In genomic region chr16:89288966-89289365, GRCh38 we compare ENCODE assay signal across 11 cellular contexts.
DNase-seq lines count a peak whose midpoint lies in the region; ATAC-seq and TF ChIP-seq lines count a peak whose summit lies in the region.
"Had no signal": no experiment of that assay in that cellular context is flagged by ENCODE, and none has a peak within 500 bp of the region (broad histone marks: within the 10 kb centered on the region; RNA-seq: fewer than 3 reads in every experiment).

No MANE protein-coding gene starts in this region.

- no peak overlapping the region for H3K23ac ChIP-seq in trophoblast cell (ENCODE audit: low read length)

- H3K27me3 ChIP-seq in left ventricle myocardium inferior (ENCODE audit: low read depth) = no peaks in the 10 kb centered on the region
- H3K27me3 ChIP-seq in trophoblast cell (ENCODE audit: insufficient read depth, low read length) = no peaks in the 10 kb centered on the region
- H3K27me3 ChIP-seq: SJSA1 had no signal

- no peak overlapping the region for H3K9ac ChIP-seq in trophoblast cell (ENCODE audit: low read length)

- H3K4me3 Mint-ChIP-seq in HFFc6 = no peak overlapping the region
- no peak overlapping the region for H3K4me3 Mint-ChIP-seq in chondrocyte (ENCODE audit: unreplicated experiment)

- DNase-seq in left ventricle myocardium superior (peak; percentile 14), left ventricle myocardium inferior (no peak), HFFc6 (no peak), chondrocyte (ENCODE audit: low spot score) (no peak), trophoblast cell (no peak), mucosa of gallbladder (ENCODE audit: low spot score) (no peak), NCI-H2171 (lab: John Stamatoyannopoulos, UW) (no peak)
- DNase-seq: GOT3 had no signal

- H3K18ac ChIP-seq in trophoblast cell (ENCODE audit: low read length) = peak overlapping the region; percentile 6

- H3K27ac ChIP-seq in left ventricle myocardium inferior (replicated peaks) = no peak overlapping the region
- no peak overlapping the region for H3K27ac ChIP-seq in trophoblast cell (ENCODE audit: low read depth, low read length)
- H3K27ac ChIP-seq: SJSA1 had no signal

- H2BK12ac ChIP-seq in trophoblast cell (ENCODE audit: low read length) = no peak overlapping the region

- H3K9me3 Mint-ChIP-seq in HFFc6 (no peaks in the 10 kb centered on the region), chondrocyte (ENCODE audit: low read depth) (no peaks in the 10 kb centered on the region)
- H3K9me3 Mint-ChIP-seq: CD8-positive, alpha-beta memory T cell had no signal

- intact Hi-C loops in left ventricle myocardium superior (cut with micrococcal nuclease) (no loop called here), left ventricle myocardium inferior (cut with micrococcal nuclease) (no loop called here)

- no peak overlapping the region for H2AK5ac ChIP-seq in trophoblast cell (ENCODE audit: low read length)

- H3K4me3 ChIP-seq in left ventricle myocardium inferior (no peak overlapping the region), trophoblast cell (ENCODE audit: low read depth, low read length) (no peak overlapping the region)
- H3K4me3 ChIP-seq: SJSA1 had no signal

- peaks cover 20% of the 10 kb centered on the region for H3K4me1 ChIP-seq in left ventricle myocardium inferior
- H3K4me1 ChIP-seq in trophoblast cell (ENCODE audit: control insufficient read depth in 1 of 2, insufficient read depth in 2 of 2, low read length in 2 of 2) = no peaks in the 10 kb centered on the region
- H3K4me1 ChIP-seq: SJSA1 had no signal

- no peaks in the 10 kb centered on the region for H3K79me1 ChIP-seq in trophoblast cell (ENCODE audit: low read length)

- H3K4me2 ChIP-seq in trophoblast cell (ENCODE audit: low read length) = no peak overlapping the region

- no peak overlapping the region for H2BK5ac ChIP-seq in trophoblast cell (ENCODE audit: low read depth, low read length, poor library complexity)

- peaks cover 16% of the 10 kb centered on the region for H3K27me3 Mint-ChIP-seq in HFFc6 (ENCODE audit: insufficient read depth)
- H3K27me3 Mint-ChIP-seq in chondrocyte (ENCODE audit: low read depth) = no peaks in the 10 kb centered on the region

- no peak overlapping the region for H2BK120ac ChIP-seq in trophoblast cell (ENCODE audit: insufficient read depth, low read length, poor library complexity)

- no peak overlapping the region for H4K8ac ChIP-seq in trophoblast cell (ENCODE audit: low read depth, low read length)

- no peak for ATAC-seq in left ventricle myocardium superior
- no peak for ATAC-seq in HG02759 (IDR thresholded peaks at IDR 0.05; ENCODE audit: unreplicated experiment)

- no peak overlapping the region for H4K91ac ChIP-seq in trophoblast cell (ENCODE audit: low read depth, low read length)

- H3K27ac Mint-ChIP-seq in HFFc6 = 0 out of 2 replicates have a peak overlapping the region, but pooled peaks have one; percentile 65
- peak overlapping the region; percentile 65 for H3K27ac Mint-ChIP-seq in chondrocyte (ENCODE audit: unreplicated experiment)

- H3K36me3 ChIP-seq in left ventricle myocardium inferior = peaks cover 66% of the 10 kb centered on the region
- peaks cover 52 to 66% of the 10 kb centered on the region in 2 experiments for H3K36me3 ChIP-seq in trophoblast cell (ENCODE audit: control insufficient read depth in 1 of 2, insufficient read depth in 2 of 2, low read length in 2 of 2)

- H3K79me2 ChIP-seq in trophoblast cell (ENCODE audit: control insufficient read depth, insufficient read depth, low read length, poor library complexity) = peaks cover under 1% of the 10 kb centered on the region

- no peaks in the 10 kb centered on the region for H3K9me3 ChIP-seq in left ventricle myocardium inferior (replicated peaks)
- no peaks in the 10 kb centered on the region for H3K9me3 ChIP-seq in trophoblast cell (ENCODE audit: insufficient read depth, low read depth, low read length)
- H3K9me3 ChIP-seq: SJSA1 had no signal

- TF ChIP-seq CTCF in left ventricle myocardium inferior (IDR thresholded peaks at IDR 0.05; ENCODE audit: borderline replicate concordance) = no peak
- no peak for TF ChIP-seq CTCF in HFFc6 (IDR thresholded peaks at IDR 0.05)
- no peak for TF ChIP-seq CTCF in chondrocyte (IDR thresholded peaks at IDR 0.05)

- WGBS in trophoblast cell (ENCODE audit: extremely low coverage, insufficient coverage, insufficient read length) = no CpG with 5 or more reads among the region's 19 CpGs

- no peak overlapping the region for H3K4ac ChIP-seq in trophoblast cell (ENCODE audit: low read depth, low read length)

- H2AFZ ChIP-seq in trophoblast cell (ENCODE audit: insufficient read depth, low read length, poor library complexity) = no peak overlapping the region

- H3K4me1 Mint-ChIP-seq in HFFc6 (ENCODE audit: low read depth) = peaks cover 6% of the 10 kb centered on the region; the same call in 1 of the 2 replicates
- H3K4me1 Mint-ChIP-seq in chondrocyte (ENCODE audit: low read depth) = peaks cover 5% of the 10 kb centered on the region

- no peak overlapping the region for H4K12ac ChIP-seq in trophoblast cell (ENCODE audit: low read depth, low read length)

- no peak overlapping the region for H3K14ac ChIP-seq in trophoblast cell (ENCODE audit: low read length)

- H3K36me3 Mint-ChIP-seq in HFFc6 (ENCODE audit: low read depth) = peaks cover 10% of the 10 kb centered on the region; the same call in 1 of the 2 replicates
- peaks cover 11% of the 10 kb centered on the region for H3K36me3 Mint-ChIP-seq in chondrocyte (ENCODE audit: low read depth)
